Comparison of ENCODE assay signal across 25 cellular contexts in genomic region chr7:113963356-113963755, GRCh38.
"Had no signal": no experiment of that assay in that cellular context is flagged by ENCODE, and none has a peak within 500 bp of the region (broad histone marks: within the 10 kb centered on the region; RNA-seq: fewer than 3 reads in every experiment).

No MANE protein-coding gene starts in this region.

- H3K27me3 Mint-ChIP-seq: dendritic cell treated with granulocyte-macrophage colony-stimulating factor and Interleukin-4, amounts not matched to agents 40 ng/mL and 50 ng/mL, for 4 days; effector memory CD8-positive, alpha-beta T cell had no signal

- H3K4me3 ChIP-seq: colonic mucosa, esophagus squamous epithelium, gastrocnemius medialis, heart right ventricle, left lung, lower lobe of right lung, mucosa of descending colon had no signal

- ATAC-seq: effector memory CD8-positive, alpha-beta T cell; esophagus mucosa; gastrocnemius medialis; heart right ventricle; left cardiac atrium; left lung; left ventricle myocardium superior; lower lobe of right lung; mucosa of descending colon had no signal

- H3K4me3 Mint-ChIP-seq: dendritic cell treated with granulocyte-macrophage colony-stimulating factor and Interleukin-4, amounts not matched to agents 40 ng/mL and 50 ng/mL, for 4 days; effector memory CD8-positive, alpha-beta T cell; endodermal cell; mesothelial cell of epicardium; naive B cell had no signal

- H3K9me3 ChIP-seq: colonic mucosa, gastrocnemius medialis had no signal

- H3K27me3 ChIP-seq: colonic mucosa, esophagus squamous epithelium, gastrocnemius medialis, heart right ventricle, left lung had no signal

- H3K4me1 Mint-ChIP-seq: endodermal cell, mesothelial cell of epicardium, naive B cell had no signal

- H3K27ac ChIP-seq: colonic mucosa, epithelial cell of prostate, esophagus squamous epithelium, gastrocnemius medialis, heart right ventricle, left lung, lower lobe of right lung had no signal

- H3K36me3 ChIP-seq: colonic mucosa, esophagus squamous epithelium, gastrocnemius medialis, heart right ventricle, left lung, lower lobe of right lung had no signal

- DNase-seq: colonic mucosa; cortex of kidney; effector CD8-positive, alpha-beta T cell; effector memory CD8-positive, alpha-beta T cell; endodermal cell; erythroblast; esophagus squamous epithelium; foreskin fibroblast; foreskin melanocyte; gastrocnemius medialis; glutamatergic neuron; head of caudate nucleus; heart right ventricle; hippocampal formation; left cardiac atrium; left lung; left ventricle myocardium superior; lower lobe of right lung; mesenchymal stem cell; mucosa of descending colon; naive B cell had no signal

- H3K27ac Mint-ChIP-seq: dendritic cell treated with granulocyte-macrophage colony-stimulating factor and Interleukin-4, amounts not matched to agents 40 ng/mL and 50 ng/mL, for 4 days; effector memory CD8-positive, alpha-beta T cell; endodermal cell; mesothelial cell of epicardium; naive B cell had no signal

- H3K4me1 ChIP-seq: colonic mucosa, esophagus squamous epithelium, gastrocnemius medialis, heart right ventricle, left lung, lower lobe of right lung had no signal
